ENCODE assay signal across 1 cellular context in genomic region chr15:72474912-72475601, GRCh38.
TF ChIP-seq lines count a peak whose summit lies in the region.

No MANE protein-coding gene starts in this region.

TF ChIP-seq in K562, 482 proteins besides CTCF, POLR2A, EP300 and RAD21 (continued from another document):
- TF ChIP-seq ZBTB2 (IDR thresholded peaks at IDR 0.05), result no peak
- TF ChIP-seq FIP1L1 (IDR thresholded peaks at IDR 0.05; ENCODE audit: low read depth, low read length, poor library complexity, severe bottlenecking), result peak; percentile 42
- TF ChIP-seq SUPT5H (IDR thresholded peaks at IDR 0.05), result peak; percentile 58
- TF ChIP-seq MEF2D (tag; conservative IDR thresholded peaks at IDR 0.05; ENCODE audit: low read depth), result no peak
- TF ChIP-seq UBTF (IDR thresholded peaks at IDR 0.05; ENCODE audit: borderline replicate concordance in 1 of 2, low read depth in 2 of 2, low read length in 2 of 2), result peak; percentile 88 to 89; a peak in 3 of 4 replicates
- TF ChIP-seq HDGF (IDR thresholded peaks at IDR 0.05), result no peak
TF ChIP-seq in K562: peak in this region for 58.
